In the genomic region with DNA sequence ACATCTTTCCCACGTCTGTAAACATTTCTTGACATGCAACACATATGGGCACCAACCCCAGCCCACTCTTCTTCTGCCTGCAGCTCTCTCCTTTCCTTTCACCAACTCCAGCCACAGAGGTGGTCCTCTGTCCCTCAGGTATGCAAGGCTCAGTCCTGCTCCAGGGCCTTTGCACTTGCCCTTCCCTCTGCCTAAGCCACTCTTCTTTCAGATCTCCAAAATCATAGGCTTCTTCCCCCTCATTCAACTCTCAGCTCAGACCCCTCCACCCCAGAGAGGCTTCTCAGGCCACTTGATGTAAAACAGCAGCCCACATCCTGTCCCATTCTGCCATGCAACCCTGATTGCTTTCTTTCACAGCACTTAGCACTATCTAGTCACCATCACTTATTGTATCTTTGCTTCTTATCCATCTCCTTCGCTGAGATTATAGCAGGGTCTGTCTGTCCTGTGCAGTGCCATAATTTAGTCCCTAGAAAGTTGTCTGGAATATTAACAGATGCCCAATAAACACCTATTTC, we compare ENCODE assay signal across 2 cellular contexts.
TF ChIP-seq lines count a peak whose summit lies in the region.

No MANE protein-coding gene starts in this region.

TF ChIP-seq in GM23338, 12 proteins besides CTCF, POLR2A, EP300 and RAD21 (continued from another document):
- TF ChIP-seq, protein P1, sequence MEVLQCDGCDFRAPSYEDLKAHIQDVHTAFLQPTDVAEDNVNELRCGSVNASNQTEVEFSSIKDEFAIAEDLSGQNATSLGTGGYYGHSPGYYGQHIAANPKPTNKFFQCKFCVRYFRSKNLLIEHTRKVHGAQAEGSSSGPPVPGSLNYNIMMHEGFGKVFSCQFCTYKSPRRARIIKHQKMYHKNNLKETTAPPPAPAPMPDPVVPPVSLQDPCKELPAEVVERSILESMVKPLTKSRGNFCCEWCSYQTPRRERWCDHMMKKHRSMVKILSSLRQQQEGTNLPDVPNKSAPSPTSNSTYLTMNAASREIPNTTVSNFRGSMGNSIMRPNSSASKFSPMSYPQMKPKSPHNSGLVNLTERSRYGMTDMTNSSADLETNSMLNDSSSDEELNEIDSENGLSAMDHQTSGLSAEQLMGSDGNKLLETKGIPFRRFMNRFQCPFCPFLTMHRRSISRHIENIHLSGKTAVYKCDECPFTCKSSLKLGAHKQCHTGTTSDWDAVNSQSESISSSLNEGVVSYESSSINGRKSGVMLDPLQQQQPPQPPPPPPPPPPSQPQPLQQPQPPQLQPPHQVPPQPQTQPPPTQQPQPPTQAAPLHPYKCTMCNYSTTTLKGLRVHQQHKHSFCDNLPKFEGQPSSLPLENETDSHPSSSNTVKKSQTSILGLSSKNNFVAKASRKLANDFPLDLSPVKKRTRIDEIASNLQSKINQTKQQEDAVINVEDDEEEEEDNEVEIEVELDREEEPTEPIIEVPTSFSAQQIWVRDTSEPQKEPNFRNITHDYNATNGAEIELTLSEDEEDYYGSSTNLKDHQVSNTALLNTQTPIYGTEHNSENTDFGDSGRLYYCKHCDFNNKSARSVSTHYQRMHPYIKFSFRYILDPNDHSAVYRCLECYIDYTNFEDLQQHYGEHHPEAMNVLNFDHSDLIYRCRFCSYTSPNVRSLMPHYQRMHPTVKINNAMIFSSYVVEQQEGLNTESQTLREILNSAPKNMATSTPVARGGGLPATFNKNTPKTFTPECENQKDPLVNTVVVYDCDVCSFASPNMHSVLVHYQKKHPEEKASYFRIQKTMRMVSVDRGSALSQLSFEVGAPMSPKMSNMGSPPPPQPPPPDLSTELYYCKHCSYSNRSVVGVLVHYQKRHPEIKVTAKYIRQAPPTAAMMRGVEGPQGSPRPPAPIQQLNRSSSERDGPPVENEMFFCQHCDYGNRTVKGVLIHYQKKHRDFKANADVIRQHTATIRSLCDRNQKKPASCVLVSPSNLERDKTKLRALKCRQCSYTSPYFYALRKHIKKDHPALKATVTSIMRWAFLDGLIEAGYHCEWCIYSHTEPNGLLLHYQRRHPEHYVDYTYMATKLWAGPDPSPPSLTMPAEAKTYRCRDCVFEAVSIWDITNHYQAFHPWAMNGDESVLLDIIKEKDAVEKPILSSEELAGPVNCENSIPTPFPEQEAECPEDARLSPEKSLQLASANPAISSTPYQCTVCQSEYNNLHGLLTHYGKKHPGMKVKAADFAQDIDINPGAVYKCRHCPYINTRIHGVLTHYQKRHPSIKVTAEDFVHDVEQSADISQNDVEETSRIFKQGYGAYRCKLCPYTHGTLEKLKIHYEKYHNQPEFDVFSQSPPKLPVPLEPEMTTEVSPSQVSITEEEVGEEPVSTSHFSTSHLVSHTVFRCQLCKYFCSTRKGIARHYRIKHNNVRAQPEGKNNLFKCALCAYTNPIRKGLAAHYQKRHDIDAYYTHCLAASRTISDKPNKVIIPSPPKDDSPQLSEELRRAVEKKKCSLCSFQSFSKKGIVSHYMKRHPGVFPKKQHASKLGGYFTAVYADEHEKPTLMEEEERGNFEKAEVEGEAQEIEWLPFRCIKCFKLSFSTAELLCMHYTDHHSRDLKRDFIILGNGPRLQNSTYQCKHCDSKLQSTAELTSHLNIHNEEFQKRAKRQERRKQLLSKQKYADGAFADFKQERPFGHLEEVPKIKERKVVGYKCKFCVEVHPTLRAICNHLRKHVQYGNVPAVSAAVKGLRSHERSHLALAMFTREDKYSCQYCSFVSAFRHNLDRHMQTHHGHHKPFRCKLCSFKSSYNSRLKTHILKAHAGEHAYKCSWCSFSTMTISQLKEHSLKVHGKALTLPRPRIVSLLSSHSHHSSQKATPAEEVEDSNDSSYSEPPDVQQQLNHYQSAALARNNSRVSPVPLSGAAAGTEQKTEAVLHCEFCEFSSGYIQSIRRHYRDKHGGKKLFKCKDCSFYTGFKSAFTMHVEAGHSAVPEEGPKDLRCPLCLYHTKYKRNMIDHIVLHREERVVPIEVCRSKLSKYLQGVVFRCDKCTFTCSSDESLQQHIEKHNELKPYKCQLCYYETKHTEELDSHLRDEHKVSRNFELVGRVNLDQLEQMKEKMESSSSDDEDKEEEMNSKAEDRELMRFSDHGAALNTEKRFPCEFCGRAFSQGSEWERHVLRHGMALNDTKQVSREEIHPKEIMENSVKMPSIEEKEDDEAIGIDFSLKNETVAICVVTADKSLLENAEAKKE (CRISPR knock-in tag; IDR thresholded peaks at IDR 0.05), result no peak
- TF ChIP-seq POLR2AphosphoS5 (IDR thresholded peaks at IDR 0.05; ENCODE audit: low read depth), result no peak
- no peak for TF ChIP-seq NANOG (IDR thresholded peaks at IDR 0.05; ENCODE audit: borderline replicate concordance)
- TF ChIP-seq, protein P2, sequence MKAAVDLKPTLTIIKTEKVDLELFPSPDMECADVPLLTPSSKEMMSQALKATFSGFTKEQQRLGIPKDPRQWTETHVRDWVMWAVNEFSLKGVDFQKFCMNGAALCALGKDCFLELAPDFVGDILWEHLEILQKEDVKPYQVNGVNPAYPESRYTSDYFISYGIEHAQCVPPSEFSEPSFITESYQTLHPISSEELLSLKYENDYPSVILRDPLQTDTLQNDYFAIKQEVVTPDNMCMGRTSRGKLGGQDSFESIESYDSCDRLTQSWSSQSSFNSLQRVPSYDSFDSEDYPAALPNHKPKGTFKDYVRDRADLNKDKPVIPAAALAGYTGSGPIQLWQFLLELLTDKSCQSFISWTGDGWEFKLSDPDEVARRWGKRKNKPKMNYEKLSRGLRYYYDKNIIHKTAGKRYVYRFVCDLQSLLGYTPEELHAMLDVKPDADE (IDR thresholded peaks at IDR 0.05), result no peak
- TF ChIP-seq, protein P3, sequence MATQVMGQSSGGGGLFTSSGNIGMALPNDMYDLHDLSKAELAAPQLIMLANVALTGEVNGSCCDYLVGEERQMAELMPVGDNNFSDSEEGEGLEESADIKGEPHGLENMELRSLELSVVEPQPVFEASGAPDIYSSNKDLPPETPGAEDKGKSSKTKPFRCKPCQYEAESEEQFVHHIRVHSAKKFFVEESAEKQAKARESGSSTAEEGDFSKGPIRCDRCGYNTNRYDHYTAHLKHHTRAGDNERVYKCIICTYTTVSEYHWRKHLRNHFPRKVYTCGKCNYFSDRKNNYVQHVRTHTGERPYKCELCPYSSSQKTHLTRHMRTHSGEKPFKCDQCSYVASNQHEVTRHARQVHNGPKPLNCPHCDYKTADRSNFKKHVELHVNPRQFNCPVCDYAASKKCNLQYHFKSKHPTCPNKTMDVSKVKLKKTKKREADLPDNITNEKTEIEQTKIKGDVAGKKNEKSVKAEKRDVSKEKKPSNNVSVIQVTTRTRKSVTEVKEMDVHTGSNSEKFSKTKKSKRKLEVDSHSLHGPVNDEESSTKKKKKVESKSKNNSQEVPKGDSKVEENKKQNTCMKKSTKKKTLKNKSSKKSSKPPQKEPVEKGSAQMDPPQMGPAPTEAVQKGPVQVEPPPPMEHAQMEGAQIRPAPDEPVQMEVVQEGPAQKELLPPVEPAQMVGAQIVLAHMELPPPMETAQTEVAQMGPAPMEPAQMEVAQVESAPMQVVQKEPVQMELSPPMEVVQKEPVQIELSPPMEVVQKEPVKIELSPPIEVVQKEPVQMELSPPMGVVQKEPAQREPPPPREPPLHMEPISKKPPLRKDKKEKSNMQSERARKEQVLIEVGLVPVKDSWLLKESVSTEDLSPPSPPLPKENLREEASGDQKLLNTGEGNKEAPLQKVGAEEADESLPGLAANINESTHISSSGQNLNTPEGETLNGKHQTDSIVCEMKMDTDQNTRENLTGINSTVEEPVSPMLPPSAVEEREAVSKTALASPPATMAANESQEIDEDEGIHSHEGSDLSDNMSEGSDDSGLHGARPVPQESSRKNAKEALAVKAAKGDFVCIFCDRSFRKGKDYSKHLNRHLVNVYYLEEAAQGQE (IDR thresholded peaks at IDR 0.05; ENCODE audit: unreplicated experiment), result no peak
- no peak for TF ChIP-seq EZH2 (IDR thresholded peaks at IDR 0.05; ENCODE audit: low read depth, unreplicated experiment)
- no peak for TF ChIP-seq EZH2phosphoT487 (IDR thresholded peaks at IDR 0.05; ENCODE audit: unreplicated experiment)

TF ChIP-seq in WTC11, 78 proteins besides CTCF, POLR2A, EP300 and RAD21 (continued from another document):
- TF ChIP-seq, protein P4, sequence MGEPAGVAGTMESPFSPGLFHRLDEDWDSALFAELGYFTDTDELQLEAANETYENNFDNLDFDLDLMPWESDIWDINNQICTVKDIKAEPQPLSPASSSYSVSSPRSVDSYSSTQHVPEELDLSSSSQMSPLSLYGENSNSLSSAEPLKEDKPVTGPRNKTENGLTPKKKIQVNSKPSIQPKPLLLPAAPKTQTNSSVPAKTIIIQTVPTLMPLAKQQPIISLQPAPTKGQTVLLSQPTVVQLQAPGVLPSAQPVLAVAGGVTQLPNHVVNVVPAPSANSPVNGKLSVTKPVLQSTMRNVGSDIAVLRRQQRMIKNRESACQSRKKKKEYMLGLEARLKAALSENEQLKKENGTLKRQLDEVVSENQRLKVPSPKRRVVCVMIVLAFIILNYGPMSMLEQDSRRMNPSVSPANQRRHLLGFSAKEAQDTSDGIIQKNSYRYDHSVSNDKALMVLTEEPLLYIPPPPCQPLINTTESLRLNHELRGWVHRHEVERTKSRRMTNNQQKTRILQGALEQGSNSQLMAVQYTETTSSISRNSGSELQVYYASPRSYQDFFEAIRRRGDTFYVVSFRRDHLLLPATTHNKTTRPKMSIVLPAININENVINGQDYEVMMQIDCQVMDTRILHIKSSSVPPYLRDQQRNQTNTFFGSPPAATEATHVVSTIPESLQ (CRISPR knock-in tag; IDR thresholded peaks at IDR 0.05), result no peak
- TF ChIP-seq ARID4B (CRISPR knock-in tag; IDR thresholded peaks at IDR 0.05; ENCODE audit: borderline replicate concordance), result no peak
- TF ChIP-seq PRDM15 (CRISPR knock-in tag; IDR thresholded peaks at IDR 0.05), result no peak
- no peak for TF ChIP-seq KAT7 (CRISPR knock-in tag; IDR thresholded peaks at IDR 0.05; ENCODE audit: borderline replicate concordance)
- TF ChIP-seq, protein P5, sequence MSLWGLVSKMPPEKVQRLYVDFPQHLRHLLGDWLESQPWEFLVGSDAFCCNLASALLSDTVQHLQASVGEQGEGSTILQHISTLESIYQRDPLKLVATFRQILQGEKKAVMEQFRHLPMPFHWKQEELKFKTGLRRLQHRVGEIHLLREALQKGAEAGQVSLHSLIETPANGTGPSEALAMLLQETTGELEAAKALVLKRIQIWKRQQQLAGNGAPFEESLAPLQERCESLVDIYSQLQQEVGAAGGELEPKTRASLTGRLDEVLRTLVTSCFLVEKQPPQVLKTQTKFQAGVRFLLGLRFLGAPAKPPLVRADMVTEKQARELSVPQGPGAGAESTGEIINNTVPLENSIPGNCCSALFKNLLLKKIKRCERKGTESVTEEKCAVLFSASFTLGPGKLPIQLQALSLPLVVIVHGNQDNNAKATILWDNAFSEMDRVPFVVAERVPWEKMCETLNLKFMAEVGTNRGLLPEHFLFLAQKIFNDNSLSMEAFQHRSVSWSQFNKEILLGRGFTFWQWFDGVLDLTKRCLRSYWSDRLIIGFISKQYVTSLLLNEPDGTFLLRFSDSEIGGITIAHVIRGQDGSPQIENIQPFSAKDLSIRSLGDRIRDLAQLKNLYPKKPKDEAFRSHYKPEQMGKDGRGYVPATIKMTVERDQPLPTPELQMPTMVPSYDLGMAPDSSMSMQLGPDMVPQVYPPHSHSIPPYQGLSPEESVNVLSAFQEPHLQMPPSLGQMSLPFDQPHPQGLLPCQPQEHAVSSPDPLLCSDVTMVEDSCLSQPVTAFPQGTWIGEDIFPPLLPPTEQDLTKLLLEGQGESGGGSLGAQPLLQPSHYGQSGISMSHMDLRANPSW (CRISPR knock-in tag; conservative IDR thresholded peaks at IDR 0.05; ENCODE audit: low read depth), result no peak
- no peak for TF ChIP-seq GABPB1 (CRISPR knock-in tag; IDR thresholded peaks at IDR 0.05)
- no peak for TF ChIP-seq ZNF396 (CRISPR knock-in tag; IDR thresholded peaks at IDR 0.05; ENCODE audit: borderline replicate concordance)
- no peak for TF ChIP-seq NFYB (CRISPR knock-in tag; conservative IDR thresholded peaks at IDR 0.05; ENCODE audit: low read depth)
- TF ChIP-seq CBFB (CRISPR knock-in tag; IDR thresholded peaks at IDR 0.05; ENCODE audit: low read depth), result no peak
TF ChIP-seq in WTC11: peak in this region for 0.
